1 cellular context compared by ENCODE assay signal in genomic region chr19:58400916-58401824, GRCh38.
A peak's percentile ranks its signal among the peaks of the same experiment; 100 is the strongest.
TF ChIP-seq lines count a peak whose summit lies in the region.

No MANE protein-coding gene starts in this region.

TF ChIP-seq in H1, 55 proteins besides CTCF, POLR2A, EP300 and RAD21:
- 0 out of 2 replicates have a peak, but pooled peaks have one; percentile 36 for TF ChIP-seq TEAD4 (IDR thresholded peaks at IDR 0.05; ENCODE audit: low read depth, low read length)
- TF ChIP-seq, protein P1, sequence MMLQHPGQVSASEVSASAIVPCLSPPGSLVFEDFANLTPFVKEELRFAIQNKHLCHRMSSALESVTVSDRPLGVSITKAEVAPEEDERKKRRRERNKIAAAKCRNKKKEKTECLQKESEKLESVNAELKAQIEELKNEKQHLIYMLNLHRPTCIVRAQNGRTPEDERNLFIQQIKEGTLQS (IDR thresholded peaks at IDR 0.05; ENCODE audit: insufficient read depth, low read depth, low read length), result 0 out of 2 replicates have a peak, but pooled peaks have one; percentile 53
- TF ChIP-seq CEBPB (IDR thresholded peaks at IDR 0.05; ENCODE audit: low read depth, low read length), result 0 out of 2 replicates have a peak, but pooled peaks have one; percentile 1
- TF ChIP-seq SP2 (IDR thresholded peaks at IDR 0.05; ENCODE audit: low read length), result peak; percentile 30; the same call in 1 of the 2 replicates
- no peak for TF ChIP-seq CTBP2 (IDR thresholded peaks at IDR 0.05; ENCODE audit: borderline replicate concordance, insufficient read depth, insufficient read length, low read length)
- TF ChIP-seq, protein P2, sequence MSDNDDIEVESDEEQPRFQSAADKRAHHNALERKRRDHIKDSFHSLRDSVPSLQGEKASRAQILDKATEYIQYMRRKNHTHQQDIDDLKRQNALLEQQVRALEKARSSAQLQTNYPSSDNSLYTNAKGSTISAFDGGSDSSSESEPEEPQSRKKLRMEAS (IDR thresholded peaks at IDR 0.05), result peak; percentile 96
- TF ChIP-seq BACH1 (IDR thresholded peaks at IDR 0.05; ENCODE audit: low read length), result peak; percentile 47; the same call in 1 of the 2 replicates
- TF ChIP-seq ASH2L (IDR thresholded peaks at IDR 0.05; ENCODE audit: low read length), result peak; percentile 20
- peak; percentile 84; the same call in 1 of the 2 replicates for TF ChIP-seq POLR2AphosphoS5 (IDR thresholded peaks at IDR 0.05; ENCODE audit: low read depth, low read length)
- peak; percentile 49; the same call in 1 of the 2 replicates for TF ChIP-seq SRF (IDR thresholded peaks at IDR 0.05; ENCODE audit: low read depth, low read length)
- peak in 1 of 2 experiments; percentile 93; a peak in 2 of 4 replicates for TF ChIP-seq SIN3A (conservative IDR thresholded peaks at IDR 0.05 in 1 of 2, IDR thresholded peaks at IDR 0.05 in 1 of 2; ENCODE audit: low read depth in 1 of 2, low read length in 2 of 2)
- TF ChIP-seq TBP (IDR thresholded peaks at IDR 0.05; ENCODE audit: low read depth, low read length), result peak; percentile 87
- TF ChIP-seq RBBP5 (IDR thresholded peaks at IDR 0.05; ENCODE audit: borderline replicate concordance, low read depth, low read length), result 0 out of 2 replicates have a peak, but pooled peaks have one; percentile 74
- TF ChIP-seq RFX5 (IDR thresholded peaks at IDR 0.05; ENCODE audit: borderline replicate concordance, low read depth, low read length), result peak; percentile 92
- TF ChIP-seq CREB1 (IDR thresholded peaks at IDR 0.05), result peak; percentile 98
- TF ChIP-seq TAF7 (optimal IDR thresholded peaks at IDR 0.05; ENCODE audit: borderline replicate concordance, low read depth, low read length), result peak; percentile 58
- TF ChIP-seq TAF1 (IDR thresholded peaks at IDR 0.05; ENCODE audit: low read depth, low read length), result peak; percentile 95
- TF ChIP-seq HDAC2 (IDR thresholded peaks at IDR 0.05; ENCODE audit: borderline replicate concordance in 1 of 2, low read depth in 2 of 2, low read length in 2 of 2), result 0 out of 4 replicates have a peak, but pooled peaks of 1 of the 2 experiments have one; percentile 12
- TF ChIP-seq, protein P3, sequence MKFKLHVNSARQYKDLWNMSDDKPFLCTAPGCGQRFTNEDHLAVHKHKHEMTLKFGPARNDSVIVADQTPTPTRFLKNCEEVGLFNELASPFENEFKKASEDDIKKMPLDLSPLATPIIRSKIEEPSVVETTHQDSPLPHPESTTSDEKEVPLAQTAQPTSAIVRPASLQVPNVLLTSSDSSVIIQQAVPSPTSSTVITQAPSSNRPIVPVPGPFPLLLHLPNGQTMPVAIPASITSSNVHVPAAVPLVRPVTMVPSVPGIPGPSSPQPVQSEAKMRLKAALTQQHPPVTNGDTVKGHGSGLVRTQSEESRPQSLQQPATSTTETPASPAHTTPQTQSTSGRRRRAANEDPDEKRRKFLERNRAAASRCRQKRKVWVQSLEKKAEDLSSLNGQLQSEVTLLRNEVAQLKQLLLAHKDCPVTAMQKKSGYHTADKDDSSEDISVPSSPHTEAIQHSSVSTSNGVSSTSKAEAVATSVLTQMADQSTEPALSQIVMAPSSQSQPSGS (IDR thresholded peaks at IDR 0.05; ENCODE audit: low read length), result no peak
- TF ChIP-seq KDM1A (IDR thresholded peaks at IDR 0.05; ENCODE audit: borderline replicate concordance, low read length), result no peak
- no peak for TF ChIP-seq HDAC6 (IDR thresholded peaks at IDR 0.05; ENCODE audit: low read depth, low read length)
- peak; percentile 65 for TF ChIP-seq SP1 (IDR thresholded peaks at IDR 0.05; ENCODE audit: low read depth, low read length)
- TF ChIP-seq CHD7 (IDR thresholded peaks at IDR 0.05; ENCODE audit: insufficient replicate concordance, low read length), result no peak
- peak; percentile 67 for TF ChIP-seq PHF8 (conservative IDR thresholded peaks at IDR 0.05; ENCODE audit: low read depth, low read length)
- TF ChIP-seq CHD2 (IDR thresholded peaks at IDR 0.05; ENCODE audit: low read length), result 0 out of 2 replicates have a peak, but pooled peaks have one; percentile 15
- peak; percentile 63 for TF ChIP-seq KDM4A (IDR thresholded peaks at IDR 0.05; ENCODE audit: low read depth, low read length, severe bottlenecking)
- TF ChIP-seq ZNF274 (IDR thresholded peaks at IDR 0.05; ENCODE audit: borderline replicate concordance, extremely low read depth, low read length), result no peak
- TF ChIP-seq EZH2 (IDR thresholded peaks at IDR 0.05; ENCODE audit: low read depth, low read length, severe bottlenecking), result no peak
- 0 out of 2 replicates have a peak, but pooled peaks have one; percentile 29 for TF ChIP-seq KDM5A (IDR thresholded peaks at IDR 0.05; ENCODE audit: low read length)
- TF ChIP-seq, protein P4, sequence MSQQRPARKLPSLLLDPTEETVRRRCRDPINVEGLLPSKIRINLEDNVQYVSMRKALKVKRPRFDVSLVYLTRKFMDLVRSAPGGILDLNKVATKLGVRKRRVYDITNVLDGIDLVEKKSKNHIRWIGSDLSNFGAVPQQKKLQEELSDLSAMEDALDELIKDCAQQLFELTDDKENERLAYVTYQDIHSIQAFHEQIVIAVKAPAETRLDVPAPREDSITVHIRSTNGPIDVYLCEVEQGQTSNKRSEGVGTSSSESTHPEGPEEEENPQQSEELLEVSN (IDR thresholded peaks at IDR 0.05), result peak; percentile 99
- no peak for TF ChIP-seq SAP30 (IDR thresholded peaks at IDR 0.05; ENCODE audit: insufficient read depth, insufficient replicate concordance, low read length)
- peak; percentile 41 for TF ChIP-seq NRF1 (IDR thresholded peaks at IDR 0.05; ENCODE audit: low read depth, low read length)
TF ChIP-seq in H1: peak in this region for 24.
